Comparison of ENCODE assay signal across 19 cellular contexts in genomic region chr2:159194241-159194640, GRCh38.
DNase-seq lines count a peak whose midpoint lies in the region; ATAC-seq and TF ChIP-seq lines count a peak whose summit lies in the region.
"Had no signal": no experiment of that assay in that cellular context is flagged by ENCODE, and none has a peak within 500 bp of the region (broad histone marks: within the 10 kb centered on the region; RNA-seq: fewer than 3 reads in every experiment).

No MANE protein-coding gene starts in this region.

- H3K4me1 Mint-ChIP-seq in type B pancreatic cell (ENCODE audit: unreplicated experiment) = peaks cover 7% of the 10 kb centered on the region

- H3K27me3 ChIP-seq in mesenchymal stem cell (ENCODE audit: control insufficient read depth in 1 of 2, insufficient read depth in 1 of 2, low read length in 2 of 2) = no peaks in the 10 kb centered on the region
- H3K27me3 ChIP-seq: BLaER1 treated with 17β-estradiol and CSF1 and Interleukin-3, amounts not matched to agents 10 nM and 100 nM; Peyer's patch had no signal

- H4K8ac ChIP-seq in mesenchymal stem cell (ENCODE audit: low read length) = no peak overlapping the region

- H3K36me3 Mint-ChIP-seq in type B pancreatic cell = peaks cover 33% of the 10 kb centered on the region
- H3K36me3 Mint-ChIP-seq: CD4-positive, alpha-beta memory T cell had no signal

- peak overlapping the region; percentile 70 for H3K27ac Mint-ChIP-seq in type B pancreatic cell
- H3K27ac Mint-ChIP-seq: CD4-positive, alpha-beta memory T cell had no signal

- peaks cover 26% of the 10 kb centered on the region for H3K79me1 ChIP-seq in mesenchymal stem cell (replicated peaks; ENCODE audit: low read length, poor library complexity, severe bottlenecking)

- no peak overlapping the region for H3K14ac ChIP-seq in mesenchymal stem cell (ENCODE audit: low read length in 2 of 2)

- H3K4ac ChIP-seq in mesenchymal stem cell (ENCODE audit: low read depth in 1 of 2, low read length in 2 of 2) = peak overlapping the region in 1 of 2 experiments; percentile 0

- peaks cover 7% of the 10 kb centered on the region for H3K4me1 ChIP-seq in mesenchymal stem cell (ENCODE audit: control insufficient read depth, insufficient read depth, low read depth, low read length)
- H3K4me1 ChIP-seq: Peyer's patch had no signal

- H4K91ac ChIP-seq in mesenchymal stem cell (ENCODE audit: low read length) = peak overlapping the region; percentile 62

- H2BK15ac ChIP-seq in mesenchymal stem cell (ENCODE audit: low read depth, poor library complexity, severe bottlenecking) = no peak overlapping the region

- H2BK12ac ChIP-seq in mesenchymal stem cell (ENCODE audit: low read length in 2 of 2) = no peak overlapping the region

- WGBS in mesenchymal stem cell = 99% methylated on average over 10 of the region's 10 CpGs

- peaks cover 23 to 36% of the 10 kb centered on the region in 2 experiments for H3K36me3 ChIP-seq in mesenchymal stem cell (ENCODE audit: control insufficient read depth in 1 of 2, insufficient read depth in 2 of 2, low read depth in 1 of 2, low read length in 2 of 2)
- H3K36me3 ChIP-seq: BLaER1 treated with 17β-estradiol and CSF1 and Interleukin-3, amounts not matched to agents 10 nM and 100 nM had no signal

- H3K9me3 ChIP-seq in mesenchymal stem cell (ENCODE audit: control insufficient read depth, low read length) = no peaks in the 10 kb centered on the region
- H3K9me3 ChIP-seq: BLaER1 treated with 17β-estradiol and CSF1 and Interleukin-3, amounts not matched to agents 10 nM and 100 nM; Peyer's patch had no signal

- no peak overlapping the region for H2AK5ac ChIP-seq in mesenchymal stem cell (ENCODE audit: low read length, severe bottlenecking)

- H2AFZ ChIP-seq in mesenchymal stem cell (ENCODE audit: low read depth, low read length) = no peak overlapping the region

- H3K9ac ChIP-seq in mesenchymal stem cell (ENCODE audit: low read length) = no peak overlapping the region
- H3K9ac ChIP-seq: BLaER1 treated with 17β-estradiol and CSF1 and Interleukin-3, amounts not matched to agents 10 nM and 100 nM had no signal

- H2BK120ac ChIP-seq in mesenchymal stem cell (ENCODE audit: low read depth, low read length) = no peak overlapping the region

- no peak overlapping the region for H3K18ac ChIP-seq in mesenchymal stem cell (ENCODE audit: low read depth in 1 of 2, low read length in 2 of 2)

- DNase-seq in caudate nucleus (lab: John Stamatoyannopoulos, UW) (no peak), globus pallidus (ENCODE audit: low spot score) (peak; percentile 36), mesenchymal stem cell (no peak), type B pancreatic cell (ENCODE audit: extremely low spot score, unreplicated experiment) (no peak), NCI-H187 treated with DMSO at 0.1 percent for 48 hours (lab: John Stamatoyannopoulos, UW) (no peak), SHP77 (lab: John Stamatoyannopoulos, UW) (no peak)
- DNase-seq: ACHN; CD4-positive, alpha-beta memory T cell; GOT3; KG1; NCI-H1092 treated with DMSO at 0.1 percent for 48 hours; NCI-H1436 treated with DMSO at 0.1 percent for 48 hours; NCI-H2029 treated with DMSO at 0.1 percent for 48 hours; NCI-H345; NCI-H524 treated with DMSO at 0.1 percent for 48 hours; Peyer's patch had no signal

- H3K27ac ChIP-seq in caudate nucleus (ENCODE audit: low read depth, low read length) (peak overlapping the region; percentile 12), mesenchymal stem cell (ENCODE audit: low read length, poor library complexity, severe bottlenecking) (no peak overlapping the region)
- H3K27ac ChIP-seq: BLaER1 treated with 17β-estradiol and CSF1 and Interleukin-3, amounts not matched to agents 10 nM and 100 nM; Peyer's patch had no signal

- H3K4me3 ChIP-seq in mesenchymal stem cell (ENCODE audit: insufficient read depth in 1 of 2, low read depth in 1 of 2, low read length in 2 of 2) = no peak overlapping the region
- H3K4me3 ChIP-seq: BLaER1 treated with 17β-estradiol and CSF1 and Interleukin-3, amounts not matched to agents 10 nM and 100 nM; Peyer's patch had no signal

- no peaks in the 10 kb centered on the region for H3K9me3 Mint-ChIP-seq in type B pancreatic cell
- H3K9me3 Mint-ChIP-seq: CD4-positive, alpha-beta memory T cell had no signal

- no peak overlapping the region for H3K4me2 ChIP-seq in mesenchymal stem cell (ENCODE audit: low read length, poor library complexity, severe bottlenecking)

- no peak for ATAC-seq in GM18511 (IDR thresholded peaks at IDR 0.05; ENCODE audit: unreplicated experiment)
- ATAC-seq: HCT116 had no signal

- no peak overlapping the region for H2BK5ac ChIP-seq in mesenchymal stem cell (ENCODE audit: low read depth, low read length, poor library complexity, severe bottlenecking)

- no peak overlapping the region for H3K23ac ChIP-seq in mesenchymal stem cell (ENCODE audit: low read length in 2 of 2)

- no peak overlapping the region for H3K4me3 Mint-ChIP-seq in type B pancreatic cell
- H3K4me3 Mint-ChIP-seq: CD4-positive, alpha-beta memory T cell had no signal

- no peak for TF ChIP-seq CTCF in type B pancreatic cell (conservative IDR thresholded peaks at IDR 0.05)

- H3K27me3 Mint-ChIP-seq in type B pancreatic cell = no peaks in the 10 kb centered on the region
